2 cellular contexts compared by ENCODE assay signal in genomic region chr2:42050350-42051167, GRCh38.
TF ChIP-seq lines count a peak whose summit lies in the region.

No MANE protein-coding gene starts in this region.

TF ChIP-seq in IMR-90, 13 proteins besides CTCF, POLR2A, EP300 and RAD21:
- no peak for TF ChIP-seq SMC3 (IDR thresholded peaks at IDR 0.05; ENCODE audit: low read depth, low read length)
- TF ChIP-seq USF2 (IDR thresholded peaks at IDR 0.05; ENCODE audit: low read depth, low read length) = peak; percentile 60

TF ChIP-seq in H1, 55 proteins besides CTCF, POLR2A, EP300 and RAD21:
- TF ChIP-seq HDAC6 (IDR thresholded peaks at IDR 0.05; ENCODE audit: low read depth, low read length) (no peak), EZH2 (IDR thresholded peaks at IDR 0.05; ENCODE audit: low read depth, low read length, severe bottlenecking) (no peak), MAX (IDR thresholded peaks at IDR 0.05) (no peak), ASH2L (IDR thresholded peaks at IDR 0.05; ENCODE audit: low read length) (no peak), MAFK (IDR thresholded peaks at IDR 0.05; ENCODE audit: low read depth, low read length) (no peak), FOSL1 (IDR thresholded peaks at IDR 0.05; ENCODE audit: insufficient read depth, low read depth, low read length) (no peak), BRCA1 (IDR thresholded peaks at IDR 0.05; ENCODE audit: low read depth, low read length) (no peak), RXRA (IDR thresholded peaks at IDR 0.05; ENCODE audit: insufficient read depth, low read depth, low read length) (no peak), RFX5 (IDR thresholded peaks at IDR 0.05; ENCODE audit: borderline replicate concordance, low read depth, low read length) (no peak), SP1 (IDR thresholded peaks at IDR 0.05; ENCODE audit: low read depth, low read length) (no peak), NANOG (IDR thresholded peaks at IDR 0.05; ENCODE audit: insufficient read depth, low read depth, low read length, poor library complexity, severe bottlenecking) (no peak), GABPA (IDR thresholded peaks at IDR 0.05; ENCODE audit: borderline replicate concordance, insufficient read depth, low read length) (no peak), ATF3 (IDR thresholded peaks at IDR 0.05; ENCODE audit: insufficient read depth, low read depth, low read length) (no peak), SIN3A (conservative IDR thresholded peaks at IDR 0.05 in 1 of 2, IDR thresholded peaks at IDR 0.05 in 1 of 2; ENCODE audit: low read depth in 1 of 2, low read length in 2 of 2) (no peak), SP4 (IDR thresholded peaks at IDR 0.05; ENCODE audit: low read length) (no peak), SAP30 (IDR thresholded peaks at IDR 0.05; ENCODE audit: insufficient read depth, insufficient replicate concordance, low read length) (no peak), JUN (IDR thresholded peaks at IDR 0.05; ENCODE audit: low read depth, low read length) (no peak), POU5F1 (IDR thresholded peaks at IDR 0.05; ENCODE audit: low read depth, low read length) (no peak)
